8 cellular contexts compared by ENCODE assay signal in genomic region chr6:28225056-28225834, GRCh38. TPM values are rescaled to one million over a fixed set of nuclear protein-coding genes. Genes with fewer than 3 reads are reported as not detected.
DNase-seq lines count a peak whose midpoint lies in the region; ATAC-seq and TF ChIP-seq lines count a peak whose summit lies in the region.

TSS of gene ZSCAN9 (plus strand) at chr6:28225275. CDS start at chr6:28227085, 1,810 bp downstream.

- H3K9me3 ChIP-seq in OCI-LY1 (ENCODE audit: low read length) (no peaks in the 10 kb centered on the region), aorta (ENCODE audit: control insufficient read depth, low read length) (no peaks in the 10 kb centered on the region)

- peak; percentile 81 for ATAC-seq in GM21528 (IDR thresholded peaks at IDR 0.05; ENCODE audit: low FRiP score, unreplicated experiment)
- ATAC-seq in activated naive CD8-positive, alpha-beta T cell treated with anti-CD3 and anti-CD28 coated beads, Interleukin-2, amount 50 U/mL, for 24 hours = peak; percentile 81
- ATAC-seq in Right ventricle myocardium inferior = peak; percentile 97
- ATAC-seq in aorta (ENCODE audit: low FRiP score) = peak; percentile 96

- peaks cover 3% of the 10 kb centered on the region for H3K36me3 Mint-ChIP-seq in activated naive CD8-positive, alpha-beta T cell treated with anti-CD3 and anti-CD28 coated beads, Interleukin-2, amount 50 U/mL, for 24 hours (ENCODE audit: low read depth)

- H3K4me1 ChIP-seq in OCI-LY1 (ENCODE audit: insufficient read depth, low read length, severe bottlenecking) (peaks cover 25% of the 10 kb centered on the region), aorta (ENCODE audit: control insufficient read depth in 1 of 2, insufficient read depth in 2 of 2, low read length in 2 of 2) (peaks cover 2 to 3% of the 10 kb centered on the region in 2 donors)

- H3F3A ChIP-seq in OCI-LY1 (ENCODE audit: insufficient read depth, low read length) = no peaks in the 10 kb centered on the region

- TF ChIP-seq CTCF in OCI-LY1 (IDR thresholded peaks at IDR 0.05; ENCODE audit: low read length) = no peak

- peak within 1 kb of the TSS; percentile 73 for H3K27ac Mint-ChIP-seq in activated naive CD8-positive, alpha-beta T cell treated with anti-CD3 and anti-CD28 coated beads, Interleukin-2, amount 50 U/mL, for 24 hours

- peak within 1 kb of the TSS; percentile 96 for H3K4me2 ChIP-seq in OCI-LY1 (ENCODE audit: low read length)

- no peaks in the 10 kb centered on the region for H4K20me1 ChIP-seq in OCI-LY1 (ENCODE audit: insufficient read depth, low read length)

- peak; percentile 93 for DNase-seq in EL
- peak; percentile 60 for DNase-seq in HuH-7 (ENCODE audit: low spot score)
- DNase-seq in activated naive CD8-positive, alpha-beta T cell treated with anti-CD3 and anti-CD28 coated beads, Interleukin-2, amount 50 U/mL, for 24 hours = peak; percentile 61
- peak; percentile 91 for DNase-seq in Right ventricle myocardium inferior (ENCODE audit: missing footprints)
- DNase-seq in nucleus accumbens (lab: John Stamatoyannopoulos, UW) = peak in 53 of 56 donors; percentile 7 to 80 (median 47)
- peak; percentile 90 to 95 for DNase-seq in aorta

- H3K4me1 Mint-ChIP-seq in activated naive CD8-positive, alpha-beta T cell treated with anti-CD3 and anti-CD28 coated beads, Interleukin-2, amount 50 U/mL, for 24 hours = peaks cover 11% of the 10 kb centered on the region

- peak within 1 kb of the TSS; percentile 95 for H3K9ac ChIP-seq in OCI-LY1 (ENCODE audit: low read length)

- H3K27ac ChIP-seq in OCI-LY1 (ENCODE audit: low read depth, low read length, poor library complexity, severe bottlenecking) = no peak within 1 kb of the TSS
- peak within 1 kb of the TSS in 1 of 2 donors; percentile 3 for H3K27ac ChIP-seq in aorta (ENCODE audit: low read depth in 1 of 2, low read length in 2 of 2)

- peak within 1 kb of the TSS; percentile 85 for H3K4me3 Mint-ChIP-seq in activated naive CD8-positive, alpha-beta T cell treated with anti-CD3 and anti-CD28 coated beads, Interleukin-2, amount 50 U/mL, for 24 hours

- H2AFZ ChIP-seq in OCI-LY1 (ENCODE audit: low read length) = peak within 1 kb of the TSS; percentile 48

- intact Hi-C loops in Right ventricle myocardium inferior (cut with DNase I) (loop anchor here (2.0 kb wide), 1 partner anchor 26 kb away; no protein-coding TSS in a partner anchor), aorta (cut with DNase I) (loop anchor here (2.0 to 10.0 kb wide), 4 partner anchors 42 to 140 kb away; partner anchors contain the start of genes ZNF165 (in 1 of the 2) and ZSCAN26 (in 1 of the 2))

- H3K9me2 ChIP-seq in OCI-LY1 (ENCODE audit: low read depth, low read length) = no peaks in the 10 kb centered on the region

- no peaks in the 10 kb centered on the region for H3K9me3 Mint-ChIP-seq in activated naive CD8-positive, alpha-beta T cell treated with anti-CD3 and anti-CD28 coated beads, Interleukin-2, amount 50 U/mL, for 24 hours

- H3K36me3 ChIP-seq in OCI-LY1 (ENCODE audit: insufficient read depth, low read length) (peaks cover 29% of the 10 kb centered on the region), aorta (ENCODE audit: control insufficient read depth in 1 of 2, insufficient read depth in 2 of 2, low read length in 1 of 2) (peaks cover 0 to 5% of the 10 kb centered on the region in 2 donors)

- no peaks in the 10 kb centered on the region for H3K79me2 ChIP-seq in OCI-LY1 (ENCODE audit: insufficient read depth, low read length)

- H3K27me3 ChIP-seq in OCI-LY1 (ENCODE audit: insufficient read depth, low read length) (no peaks in the 10 kb centered on the region), aorta (ENCODE audit: control insufficient read depth in 1 of 2, insufficient read depth in 2 of 2, low read length in 1 of 2) (no peaks in the 10 kb centered on the region)

- H3K4me3 ChIP-seq in OCI-LY1 (ENCODE audit: low read depth, low read length, poor library complexity, severe bottlenecking) = peak within 1 kb of the TSS; percentile 99
- H3K4me3 ChIP-seq in aorta (ENCODE audit: low read length in 2 of 2) = peak within 1 kb of the TSS; percentile 12 to 89

- WGBS in aorta, 2 donors = 0 to 1% methylated on average over 45 of the region's 45 CpGs

- H3K27me3 Mint-ChIP-seq in activated naive CD8-positive, alpha-beta T cell treated with anti-CD3 and anti-CD28 coated beads, Interleukin-2, amount 50 U/mL, for 24 hours = peaks cover 49% of the 10 kb centered on the region

RNA-seq across cellular contexts. Expression of gene ZSCAN9, which starts in this region (rescaled TPM):
- 9.4 TPM for total RNA-seq in Right ventricle myocardium inferior
- total RNA-seq in aorta = 10 to 100 TPM; 15.4 to 18.5 TPM
- 10 to 100 TPM in 1 of 2 donors, 1 to 10 TPM in 1; 4.4 to 14.0 TPM for polyA plus RNA-seq in aorta
